9 cellular contexts compared by ENCODE assay signal in genomic region chr20:25223179-25223661, GRCh38. TPM values are rescaled to one million over a fixed set of nuclear protein-coding genes. Genes with fewer than 3 reads are reported as not detected.
A peak's percentile ranks its signal among the peaks of the same experiment; 100 is the strongest.
DNase-seq lines count a peak whose midpoint lies in the region; ATAC-seq and TF ChIP-seq lines count a peak whose summit lies in the region.
"Had no signal": no experiment of that assay in that cellular context is flagged by ENCODE, and none has a peak within 500 bp of the region (broad histone marks: within the 10 kb centered on the region; RNA-seq: fewer than 3 reads in every experiment).

No MANE protein-coding gene starts in this region.

- DNase-seq in GM03348 (ENCODE audit: low spot score) = peak; percentile 80
- peak; percentile 23 for DNase-seq in MV-4-11 (lab: John Stamatoyannopoulos, UW)
- DNase-seq in astrocyte of the cerebellum (ENCODE audit: low read depth) = peak; percentile 90
- DNase-seq in mucosa of descending colon = peak in 2 of 3 donors; percentile 66 to 68
- DNase-seq in lower lobe of right lung = no peak
- DNase-seq in body of pancreas = no peak
- DNase-seq in globus pallidus (ENCODE audit: low spot score) = no peak

- intact Hi-C loops in mucosa of descending colon (cut with DNase I, micrococcal nuclease) = no loop called here
- intact Hi-C loops in lower lobe of right lung (cut with DNase I) = no loop called here
- intact Hi-C loops in body of pancreas (cut with DNase I) = no loop called here

- H3K36me3 ChIP-seq in mucosa of descending colon (ENCODE audit: low read depth) (no peaks in the 10 kb centered on the region), lower lobe of right lung (peaks cover 38% of the 10 kb centered on the region), body of pancreas (replicated peaks in 1 of 2; ENCODE audit: insufficient read depth in 1 of 2, low read depth in 2 of 2) (peaks cover 0 to 4% of the 10 kb centered on the region in 2 donors)

- no peak overlapping the region for H3K27ac ChIP-seq in lower lobe of right lung
- H3K27ac ChIP-seq in body of pancreas = no peak overlapping the region
- H3K27ac ChIP-seq: SK-N-MC had no signal

- ATAC-seq in mucosa of descending colon (peak; percentile 83), lower lobe of right lung (no peak), GM21786 (IDR thresholded peaks at IDR 0.05; ENCODE audit: unreplicated experiment) (no peak), body of pancreas (no peak)

- no peak overlapping the region for H3K4me3 ChIP-seq in astrocyte of the cerebellum (ENCODE audit: low read depth, low read length)
- no peak overlapping the region for H3K4me3 ChIP-seq in mucosa of descending colon
- H3K4me3 ChIP-seq in lower lobe of right lung = no peak overlapping the region
- H3K4me3 ChIP-seq in body of pancreas = no peak overlapping the region
- H3K4me3 ChIP-seq: SK-N-MC had no signal

- peaks cover 24% of the 10 kb centered on the region for H3K4me1 ChIP-seq in mucosa of descending colon (ENCODE audit: low read depth)
- H3K4me1 ChIP-seq in lower lobe of right lung = peaks cover 21% of the 10 kb centered on the region
- H3K4me1 ChIP-seq in body of pancreas = peaks cover 38% of the 10 kb centered on the region

- peak; percentile 12 for TF ChIP-seq CTCF in astrocyte of the cerebellum (IDR thresholded peaks at IDR 0.05; ENCODE audit: low read depth, low read length, missing control alignments)
- TF ChIP-seq CTCF in mucosa of descending colon (IDR thresholded peaks at IDR 0.05) = no peak
- no peak for TF ChIP-seq CTCF in lower lobe of right lung (IDR thresholded peaks at IDR 0.05)
- no peak for TF ChIP-seq CTCF in body of pancreas (IDR thresholded peaks at IDR 0.05)

- H3K9me3 ChIP-seq in mucosa of descending colon (no peaks in the 10 kb centered on the region), lower lobe of right lung (no peaks in the 10 kb centered on the region), body of pancreas (no peaks in the 10 kb centered on the region)

- in situ Hi-C loops in astrocyte of the cerebellum (cut with HindIII; ENCODE audit: low sequenced_read_pairs) = no loop called here

- no peaks in the 10 kb centered on the region for H3K27me3 ChIP-seq in lower lobe of right lung (ENCODE audit: low read depth)
- H3K27me3 ChIP-seq in body of pancreas = no peaks in the 10 kb centered on the region

- no peak for TF ChIP-seq POLR2A in body of pancreas (IDR thresholded peaks at IDR 0.05)

- WGBS in body of pancreas, 2 donors = 85 to 92% methylated on average over 7 to 8 of the region's 8 CpGs

RNA-seq across cellular contexts. Expression of gene PYGB, which starts 24.7 kb away (rescaled TPM):
- total RNA-seq in mucosa of descending colon (100 to 1,000 TPM; 247 to 252 (median 247) TPM), lower lobe of right lung (57.5 TPM), body of pancreas (10 to 100 TPM; 34.8 to 42.8 TPM)

RNA-seq across cellular contexts. Expression of gene ENTPD6, which starts 27.7 kb away (rescaled TPM):
- total RNA-seq in mucosa of descending colon (100 to 1,000 TPM; 114 to 191 (median 140) TPM), lower lobe of right lung (64.5 TPM), body of pancreas (10 to 100 TPM; 59.9 to 79.8 TPM)

Comparison
In these comparisons a context has a peak if more than half of its experiments do, and no peak if none do; other contexts are left out.
1. DNase-seq: peak in GM03348 (single experiment), MV-4-11 (single experiment), astrocyte of the cerebellum (single experiment) and mucosa of descending colon (2 of 3); none in lower lobe of right lung (single experiment), body of pancreas (0 of 4) and globus pallidus (single experiment).